In the genomic region with DNA sequence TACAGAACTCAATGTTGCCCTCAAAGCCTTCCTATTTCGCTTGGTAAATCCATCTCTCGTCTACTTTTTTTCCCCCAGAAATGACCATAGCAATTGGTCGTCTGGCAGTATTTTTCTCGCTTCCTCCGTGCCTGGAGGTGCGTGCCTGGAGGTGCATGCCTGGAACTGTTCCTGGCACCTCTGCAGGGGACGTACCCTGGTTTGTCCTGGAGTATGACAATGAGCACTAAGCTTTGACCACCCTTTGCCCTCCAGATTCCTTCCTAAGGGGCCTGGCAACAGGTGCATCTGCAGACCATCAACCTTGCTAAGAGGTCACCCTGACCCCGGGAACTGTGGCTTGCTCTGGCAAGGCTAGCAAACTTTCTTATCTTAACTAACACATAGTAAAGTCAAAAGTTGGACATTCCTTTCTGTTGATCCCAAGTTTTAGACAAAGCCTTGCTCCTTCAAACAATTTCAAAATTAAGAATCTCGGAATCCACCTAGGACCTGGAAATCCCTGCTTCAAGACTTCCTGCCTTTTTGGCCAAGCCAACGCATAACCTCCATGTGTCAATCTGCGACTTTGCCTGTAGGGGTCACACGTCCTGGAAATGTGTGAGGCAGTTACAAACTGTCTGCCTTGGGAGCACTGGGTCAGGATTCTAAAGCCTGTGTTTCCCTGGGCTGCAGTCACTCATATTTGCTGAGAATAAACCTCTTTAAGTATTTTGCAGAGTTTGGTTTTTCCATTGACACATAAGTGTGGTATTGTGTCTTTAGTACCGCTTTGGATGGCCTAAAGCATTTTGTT, we compare ENCODE assay signal across 7 cellular contexts. TPM values are rescaled to one million over a fixed set of nuclear protein-coding genes. Genes with fewer than 3 reads are reported as not detected.
DNase-seq lines count a peak whose midpoint lies in the region; ATAC-seq and TF ChIP-seq lines count a peak whose summit lies in the region.

No MANE protein-coding gene starts in this region.

- no peak overlapping the region for H3K27ac Mint-ChIP-seq in type B pancreatic cell

- no peak overlapping the region for H3K27ac ChIP-seq in DOHH2 (ENCODE audit: low read depth, low read length)
- H3K27ac ChIP-seq in right cardiac atrium (ENCODE audit: low read length) = no peak overlapping the region

- peak; percentile 46 for DNase-seq in KBM-7
- DNase-seq in right cardiac atrium = peak in 1 of 3 donors; percentile 52
- DNase-seq in type B pancreatic cell (ENCODE audit: extremely low spot score, unreplicated experiment) = peak; percentile 52

- no peak overlapping the region for H3K4me3 Mint-ChIP-seq in type B pancreatic cell

- ATAC-seq in GM19372 (IDR thresholded peaks at IDR 0.05; ENCODE audit: low read depth, unreplicated experiment) = peak; percentile 84
- ATAC-seq in right cardiac atrium = peak; percentile 60 to 73
- no peak for ATAC-seq in HG02852 (IDR thresholded peaks at IDR 0.05; ENCODE audit: unreplicated experiment)

- intact Hi-C loops in right cardiac atrium (cut with DNase I) = loop anchor here in 1 of 4 donors (10.0 kb wide), 1 partner anchor 1142 kb away; no protein-coding TSS in a partner anchor

- H3K27me3 ChIP-seq in DOHH2 (ENCODE audit: control insufficient read depth, low read length) (0 out of 2 replicates have a peak, but pooled peaks cover 2% of the 10 kb centered on the region), right cardiac atrium (ENCODE audit: control insufficient read depth, insufficient read depth) (no peaks in the 10 kb centered on the region)

- WGBS in right cardiac atrium = 58% methylated on average over 13 of the region's 13 CpGs

- no peaks in the 10 kb centered on the region for H3K9me3 Mint-ChIP-seq in type B pancreatic cell

- H3K9me3 ChIP-seq in DOHH2 (ENCODE audit: control insufficient read depth, insufficient read depth, low read length) = no peaks in the 10 kb centered on the region
- H3K9me3 ChIP-seq in right cardiac atrium (ENCODE audit: control insufficient read depth, low read length) = no peaks in the 10 kb centered on the region

- no peaks in the 10 kb centered on the region for H3F3A ChIP-seq in DOHH2 (ENCODE audit: control insufficient read depth, insufficient read depth)

- H3K4me3 ChIP-seq in DOHH2 (ENCODE audit: low read length) = no peak overlapping the region
- H3K4me3 ChIP-seq in WI38 (ENCODE audit: low read depth, low read length) = no peak overlapping the region
- H3K4me3 ChIP-seq in right cardiac atrium (ENCODE audit: low read length) = no peak overlapping the region

- no peaks in the 10 kb centered on the region for H4K20me1 ChIP-seq in DOHH2 (ENCODE audit: control insufficient read depth, insufficient read depth, low read depth, low read length)

- peaks cover 8% of the 10 kb centered on the region for H3K4me1 ChIP-seq in DOHH2 (ENCODE audit: control insufficient read depth, low read length)
- H3K4me1 ChIP-seq in right cardiac atrium (ENCODE audit: control insufficient read depth, insufficient read depth, low read length) = no peaks in the 10 kb centered on the region

- peaks cover 4% of the 10 kb centered on the region for H3K4me1 Mint-ChIP-seq in type B pancreatic cell (ENCODE audit: unreplicated experiment)

- peaks cover 27% of the 10 kb centered on the region for H3K27me3 Mint-ChIP-seq in type B pancreatic cell

- H3K36me3 Mint-ChIP-seq in type B pancreatic cell = no peaks in the 10 kb centered on the region

- H3K9me2 ChIP-seq in DOHH2 (replicated peaks; ENCODE audit: control insufficient read depth, low read length) = no peaks in the 10 kb centered on the region

- H3K4me2 ChIP-seq in DOHH2 (ENCODE audit: low read length) = no peak overlapping the region

- in situ Hi-C loops in KBM-7 (cut with MboI; ENCODE audit: low pct_unique_long_range_greater_than_20kb, low sequenced_read_pairs) = no loop called here

- TF ChIP-seq CTCF in DOHH2 (IDR thresholded peaks at IDR 0.05; ENCODE audit: low read depth, low read length, poor library complexity, severe bottlenecking) = peak; percentile 74
- peak; percentile 61 for TF ChIP-seq CTCF in WI38 (IDR thresholded peaks at IDR 0.05; ENCODE audit: low read depth, low read length)
- TF ChIP-seq CTCF in type B pancreatic cell (conservative IDR thresholded peaks at IDR 0.05) = peak; percentile 77

- no peaks in the 10 kb centered on the region for H3K79me2 ChIP-seq in DOHH2 (ENCODE audit: control insufficient read depth, low read length)

- H3K36me3 ChIP-seq in DOHH2 (ENCODE audit: control insufficient read depth, low read length) = no peaks in the 10 kb centered on the region

RNA-seq across cellular contexts. Expression of gene TUBGCP3, which starts 28.8 kb away (rescaled TPM):
- total RNA-seq in right cardiac atrium (10 to 100 TPM; 16.8 to 21.9 (median 19.3) TPM), type B pancreatic cell (ENCODE audit: low replicate concordance) (23.8 and 34.0 TPM in 2 replicates)
- polyA plus RNA-seq in right cardiac atrium = 9.4 TPM
